8 cellular contexts compared by ENCODE assay signal in the genomic region with DNA sequence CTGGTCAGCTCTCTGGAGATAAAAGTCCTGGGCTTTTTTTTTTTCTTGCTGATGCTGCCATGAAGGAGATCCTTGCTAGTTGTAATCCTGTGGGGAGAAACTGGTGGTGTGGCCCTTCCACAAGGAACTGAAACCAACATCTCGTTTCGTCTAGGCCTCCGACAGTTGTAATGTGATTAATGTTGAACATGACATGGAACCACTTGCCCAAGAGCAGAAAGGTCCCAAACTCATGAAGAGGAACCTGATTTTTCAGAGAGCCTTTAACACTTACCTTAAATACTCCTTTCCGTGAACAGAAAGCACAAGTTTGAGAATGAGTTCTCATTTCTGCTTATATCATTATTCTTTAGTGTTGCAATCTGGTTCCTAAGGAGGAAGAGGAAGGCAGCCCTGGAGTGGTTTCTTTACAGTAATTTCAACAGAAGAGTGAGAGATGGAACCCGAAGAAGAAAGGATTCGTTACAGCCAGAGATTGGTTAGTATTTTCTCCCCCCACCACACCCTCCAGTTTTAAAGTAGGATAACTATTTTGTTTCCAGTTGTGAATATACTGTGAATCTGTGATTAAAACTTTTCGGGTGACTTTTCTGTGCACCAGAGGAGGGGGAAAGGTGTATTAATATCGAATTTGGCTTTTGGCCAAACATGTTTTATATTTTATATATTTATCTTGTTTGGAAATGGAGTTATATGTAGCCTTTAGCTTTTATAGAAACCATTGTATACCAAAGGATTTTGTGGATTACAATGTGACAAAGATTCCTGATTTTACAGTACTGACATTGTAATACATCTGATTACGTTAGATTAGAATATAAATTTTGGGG. TPM values are rescaled to one million over a fixed set of nuclear protein-coding genes. Genes with fewer than 3 reads are reported as not detected.
DNase-seq lines count a peak whose midpoint lies in the region; ATAC-seq, FAIRE-seq and TF ChIP-seq lines count a peak whose summit lies in the region.

No MANE protein-coding gene starts in this region.

- peaks cover 59% of the 10 kb centered on the region for H3K79me2 ChIP-seq in ACC112 (ENCODE audit: control insufficient read depth, insufficient read depth, low read length, unreplicated experiment)

- intact Hi-C loops in aorta (cut with DNase I) = loop anchor here in 1 of 2 donors (10.0 kb wide), 1 partner anchor 114 kb away; no protein-coding TSS in a partner anchor

- ATAC-seq in aorta (ENCODE audit: low FRiP score) = no peak

- no peaks in the 10 kb centered on the region for H3K9me3 ChIP-seq in aorta (ENCODE audit: control insufficient read depth, low read length)

- no peaks in the 10 kb centered on the region for H3K4me1 ChIP-seq in ACC112 (ENCODE audit: control insufficient read depth, insufficient read depth, low read length, unreplicated experiment)
- no peaks in the 10 kb centered on the region for H3K4me1 ChIP-seq in aorta (ENCODE audit: control insufficient read depth in 1 of 2, insufficient read depth in 2 of 2, low read length in 2 of 2)

- H3K27ac ChIP-seq in ACC112 (ENCODE audit: low read depth, low read length) (peak overlapping the region; percentile 9; the same call in 1 of the 2 replicates), cingulate gyrus (ENCODE audit: low read depth, low read length) (peak overlapping the region; percentile 47), aorta (ENCODE audit: low read depth in 1 of 2, low read length in 2 of 2) (no peak overlapping the region)

- peaks cover 4% of the 10 kb centered on the region; the same call in 1 of the 2 replicates for H3K36me3 ChIP-seq in ACC112 (ENCODE audit: insufficient read depth, low read length)
- H3K36me3 ChIP-seq in aorta (ENCODE audit: control insufficient read depth in 1 of 2, insufficient read depth in 2 of 2, low read length in 1 of 2) = no peaks in the 10 kb centered on the region

- H3K4me3 ChIP-seq in ACC112 (ENCODE audit: low read depth, low read length) = peak overlapping the region; percentile 99
- H3K4me3 ChIP-seq in aorta (ENCODE audit: low read length in 2 of 2) = peak overlapping the region; percentile 84 to 93

- 4 to 6% methylated on average over 9 of the region's 9 CpGs for WGBS in aorta, 2 donors

- TF ChIP-seq POLR2A in GM12892 (IDR thresholded peaks at IDR 0.05; ENCODE audit: low read depth, low read length) = peak; percentile 50

- H3K27me3 ChIP-seq in ACC112 (ENCODE audit: insufficient read depth, low read length) (no peaks in the 10 kb centered on the region), aorta (ENCODE audit: control insufficient read depth in 1 of 2, insufficient read depth in 2 of 2, low read length in 1 of 2) (no peaks in the 10 kb centered on the region)

- DNase-seq in GM12892 (ENCODE audit: insufficient read length) (no peak), OCI-M1 (lab: John Stamatoyannopoulos, UW) (peak; percentile 74), midbrain (lab: John Stamatoyannopoulos, UW) (peak; percentile 45), aorta (no peak), NCI-H2171 treated with DMSO at 0.1 percent for 48 hours (lab: John Stamatoyannopoulos, UW) (no peak), AG08395 (ENCODE audit: low spot score) (no peak)

- FAIRE-seq in GM12892 (lab: Jason Lieb, UNC) = peak; percentile 94

- H2AFZ ChIP-seq in ACC112 (ENCODE audit: low read length, unreplicated experiment) = peak overlapping the region; percentile 1

RNA-seq across cellular contexts. Expression of a gene that starts 2.0 kb away (rescaled TPM):
- polyA plus RNA-seq in GM12892 (2012; ENCODE audit: missing spikeins) = 44.7 TPM
- 100 to 1,000 TPM in 1 of 2 donors, 10 to 100 TPM in 1; 64.0 to 106 TPM for total RNA-seq in aorta
- polyA plus RNA-seq in aorta = 10 to 100 TPM; 11.5 to 26.5 TPM

Comparison
In these comparisons a context has a peak if more than half of its experiments do, and no peak if none do; other contexts are left out.
1. H3K27ac ChIP-seq: peak in ACC112 (single experiment) and cingulate gyrus (single experiment); none in aorta (0 of 2).
2. DNase-seq: peak in OCI-M1 (single experiment) and midbrain (single experiment); none in GM12892 (single experiment), aorta (0 of 2), NCI-H2171 treated with DMSO at 0.1 percent for 48 hours (single experiment) and AG08395 (single experiment).